1 cellular context compared by ENCODE assay signal in the genomic region with DNA sequence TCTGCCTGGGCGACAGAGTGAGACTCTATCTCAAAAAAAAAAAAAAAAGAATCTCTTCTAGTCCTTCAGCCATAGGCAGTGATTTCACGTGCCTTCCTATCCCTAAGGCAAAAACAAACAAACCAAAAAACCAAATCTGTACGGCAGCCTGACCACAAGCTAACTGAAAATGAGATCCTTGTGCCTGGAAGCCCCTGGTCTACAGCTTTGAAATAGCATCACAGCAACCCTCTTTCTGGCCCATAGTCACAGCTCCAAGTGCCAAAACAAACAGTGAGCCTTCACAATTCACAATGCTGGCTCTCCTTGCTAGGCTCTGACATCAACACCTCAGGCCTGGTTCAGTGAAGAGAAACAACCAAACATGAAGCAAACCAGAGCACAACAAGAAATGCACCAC.
TF ChIP-seq lines count a peak whose summit lies in the region.

No MANE protein-coding gene starts in this region.

TF ChIP-seq in IMR-90, 13 proteins besides CTCF, POLR2A, EP300 and RAD21 (continued from another document):
- TF ChIP-seq SMC3 (IDR thresholded peaks at IDR 0.05; ENCODE audit: low read depth, low read length) (no peak), FOS (IDR thresholded peaks at IDR 0.05; ENCODE audit: low read depth, low read length) (no peak), RCOR1 (IDR thresholded peaks at IDR 0.05; ENCODE audit: insufficient replicate concordance, low read length) (no peak), CEBPB (IDR thresholded peaks at IDR 0.05; ENCODE audit: low read depth, low read length) (no peak), NFE2L2 (IDR thresholded peaks at IDR 0.05; ENCODE audit: low read depth, low read length) (no peak), MAFK (IDR thresholded peaks at IDR 0.05; ENCODE audit: low read depth, low read length) (no peak)
- TF ChIP-seq, protein P1, sequence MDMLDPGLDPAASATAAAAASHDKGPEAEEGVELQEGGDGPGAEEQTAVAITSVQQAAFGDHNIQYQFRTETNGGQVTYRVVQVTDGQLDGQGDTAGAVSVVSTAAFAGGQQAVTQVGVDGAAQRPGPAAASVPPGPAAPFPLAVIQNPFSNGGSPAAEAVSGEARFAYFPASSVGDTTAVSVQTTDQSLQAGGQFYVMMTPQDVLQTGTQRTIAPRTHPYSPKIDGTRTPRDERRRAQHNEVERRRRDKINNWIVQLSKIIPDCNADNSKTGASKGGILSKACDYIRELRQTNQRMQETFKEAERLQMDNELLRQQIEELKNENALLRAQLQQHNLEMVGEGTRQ (IDR thresholded peaks at IDR 0.05; ENCODE audit: low read depth, low read length): no peak
- TF ChIP-seq, protein P2, sequence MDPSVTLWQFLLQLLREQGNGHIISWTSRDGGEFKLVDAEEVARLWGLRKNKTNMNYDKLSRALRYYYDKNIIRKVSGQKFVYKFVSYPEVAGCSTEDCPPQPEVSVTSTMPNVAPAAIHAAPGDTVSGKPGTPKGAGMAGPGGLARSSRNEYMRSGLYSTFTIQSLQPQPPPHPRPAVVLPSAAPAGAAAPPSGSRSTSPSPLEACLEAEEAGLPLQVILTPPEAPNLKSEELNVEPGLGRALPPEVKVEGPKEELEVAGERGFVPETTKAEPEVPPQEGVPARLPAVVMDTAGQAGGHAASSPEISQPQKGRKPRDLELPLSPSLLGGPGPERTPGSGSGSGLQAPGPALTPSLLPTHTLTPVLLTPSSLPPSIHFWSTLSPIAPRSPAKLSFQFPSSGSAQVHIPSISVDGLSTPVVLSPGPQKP (IDR thresholded peaks at IDR 0.05; ENCODE audit: borderline replicate concordance, low read depth, low read length): no peak
